In the genomic region with DNA sequence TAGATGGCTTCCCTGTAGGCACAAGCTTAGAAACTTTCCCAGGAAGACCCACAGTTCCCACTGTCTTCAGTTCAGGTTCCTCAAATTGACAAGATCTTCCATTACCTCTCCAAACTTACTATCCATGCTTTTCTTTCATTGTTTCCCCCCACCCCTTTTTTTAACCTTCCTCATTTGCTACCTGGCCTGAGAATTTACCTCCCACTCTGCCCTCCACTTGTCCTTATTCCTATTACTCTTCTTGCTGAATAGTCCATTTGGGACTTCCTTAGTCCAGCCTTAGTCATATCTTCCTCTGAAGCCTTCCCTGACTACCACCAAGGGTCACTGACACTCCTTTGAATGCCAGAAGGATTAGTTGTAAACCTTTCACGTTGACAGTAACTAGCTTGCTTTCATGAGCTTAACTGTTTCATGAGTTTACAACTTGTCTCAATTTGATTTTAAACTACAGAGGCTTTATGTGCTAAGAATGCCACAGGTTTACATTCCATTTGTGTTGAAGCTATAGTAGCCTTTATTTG, we compare ENCODE assay signal across 1 cellular context.
A peak's percentile ranks its signal among the peaks of the same experiment; 100 is the strongest.
TF ChIP-seq lines count a peak whose summit lies in the region.

No MANE protein-coding gene starts in this region.

TF ChIP-seq in K562, 482 proteins besides CTCF, POLR2A, EP300 and RAD21 (continued from another document and continues in another):
- TF ChIP-seq, protein P1, sequence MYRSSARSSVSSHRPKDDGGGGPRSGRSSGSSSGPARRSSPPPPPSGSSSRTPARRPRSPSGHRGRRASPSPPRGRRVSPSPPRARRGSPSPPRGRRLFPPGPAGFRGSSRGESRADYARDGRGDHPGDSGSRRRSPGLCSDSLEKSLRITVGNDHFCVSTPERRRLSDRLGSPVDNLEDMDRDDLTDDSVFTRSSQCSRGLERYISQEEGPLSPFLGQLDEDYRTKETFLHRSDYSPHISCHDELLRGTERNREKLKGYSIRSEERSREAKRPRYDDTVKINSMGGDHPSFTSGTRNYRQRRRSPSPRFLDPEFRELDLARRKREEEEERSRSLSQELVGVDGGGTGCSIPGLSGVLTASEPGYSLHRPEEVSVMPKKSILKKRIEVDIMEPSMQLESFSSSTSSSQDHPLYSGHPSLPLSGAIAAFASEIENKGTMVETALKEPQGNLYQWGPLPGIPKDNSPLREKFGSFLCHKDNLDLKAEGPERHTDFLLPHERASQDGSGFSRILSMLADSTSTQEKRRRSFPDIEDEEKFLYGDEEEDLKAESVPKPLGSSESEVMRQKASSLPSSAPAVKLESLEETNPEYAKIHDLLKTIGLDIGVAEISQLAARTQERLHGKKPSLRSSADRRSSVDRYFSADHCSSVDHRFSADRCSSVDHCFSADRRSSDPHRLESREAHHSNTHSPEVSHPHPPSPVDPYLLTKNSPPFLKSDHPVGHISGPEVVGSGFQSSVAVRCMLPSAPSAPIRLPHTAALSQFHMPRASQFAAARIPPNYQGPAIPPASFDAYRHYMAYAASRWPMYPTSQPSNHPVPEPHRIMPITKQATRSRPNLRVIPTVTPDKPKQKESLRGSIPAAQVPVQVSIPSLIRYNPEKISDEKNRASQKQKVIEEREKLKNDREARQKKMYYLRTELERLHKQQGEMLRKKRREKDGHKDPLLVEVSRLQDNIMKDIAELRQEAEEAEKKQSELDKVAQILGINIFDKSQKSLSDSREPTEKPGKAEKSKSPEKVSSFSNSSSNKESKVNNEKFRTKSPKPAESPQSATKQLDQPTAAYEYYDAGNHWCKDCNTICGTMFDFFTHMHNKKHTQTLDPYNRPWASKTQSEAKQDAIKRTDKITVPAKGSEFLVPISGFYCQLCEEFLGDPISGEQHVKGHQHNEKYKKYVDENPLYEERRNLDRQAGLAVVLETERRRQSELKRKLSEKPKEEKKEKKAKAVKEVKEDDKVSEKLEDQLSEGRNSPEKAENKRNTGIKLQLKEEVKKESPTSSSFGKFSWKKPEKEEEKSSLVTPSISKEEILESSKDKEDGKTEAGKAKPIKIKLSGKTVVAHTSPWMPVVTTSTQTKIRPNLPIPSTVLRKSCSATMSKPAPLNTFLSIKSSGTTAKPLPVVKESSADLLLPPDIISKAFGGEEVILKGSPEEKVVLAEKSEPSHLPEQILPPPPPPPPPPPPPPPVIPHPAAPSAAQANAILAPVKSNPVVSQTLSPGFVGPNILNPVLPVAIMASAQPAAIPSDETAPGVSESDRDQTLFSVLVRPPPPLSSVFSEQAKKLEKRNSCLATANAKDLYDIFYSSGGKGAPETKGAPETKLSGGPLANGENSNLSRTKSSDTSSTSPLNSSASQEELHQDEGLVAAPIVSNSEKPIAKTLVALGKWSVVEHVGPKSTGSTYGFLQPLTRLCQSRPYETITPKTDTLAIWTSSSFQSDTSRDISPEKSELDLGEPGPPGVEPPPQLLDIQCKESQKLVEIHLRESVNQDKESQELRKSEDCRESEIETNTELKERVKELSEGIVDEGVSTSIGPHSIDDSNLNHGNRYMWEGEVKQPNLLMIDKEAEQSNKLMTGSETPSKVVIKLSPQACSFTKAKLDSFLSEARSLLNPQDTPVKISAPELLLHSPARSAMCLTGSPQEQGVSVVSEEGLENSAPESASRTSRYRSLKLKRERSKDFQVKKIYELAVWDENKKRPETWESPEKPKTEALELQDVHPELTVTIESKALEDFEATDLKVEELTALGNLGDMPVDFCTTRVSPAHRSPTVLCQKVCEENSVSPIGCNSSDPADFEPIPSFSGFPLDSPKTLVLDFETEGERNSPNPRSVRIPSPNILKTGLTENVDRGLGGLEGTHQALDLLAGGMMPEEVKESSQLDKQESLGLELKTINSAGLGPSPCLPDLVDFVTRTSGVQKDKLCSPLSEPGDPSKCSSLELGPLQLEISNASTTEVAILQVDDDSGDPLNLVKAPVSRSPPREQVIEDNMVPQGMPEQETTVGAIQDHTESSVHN (IDR thresholded peaks at IDR 0.05; ENCODE audit: borderline replicate concordance in 1 of 2, low read depth in 1 of 2), result no peak
- TF ChIP-seq EHMT2 (IDR thresholded peaks at IDR 0.05), result peak; percentile 53
- TF ChIP-seq KAT8 (IDR thresholded peaks at IDR 0.05; ENCODE audit: low read depth), result no peak
- TF ChIP-seq NR2C1 (IDR thresholded peaks at IDR 0.05), result no peak
- no peak for TF ChIP-seq NR2C1 (tag; IDR thresholded peaks at IDR 0.05)
- no peak for TF ChIP-seq HEY1 (CRISPR knock-in tag; IDR thresholded peaks at IDR 0.05; ENCODE audit: borderline replicate concordance)
- no peak for TF ChIP-seq TCF7L2 (IDR thresholded peaks at IDR 0.05; ENCODE audit: low read depth, low read length)
- no peak for TF ChIP-seq CBFB (CRISPR knock-in tag; IDR thresholded peaks at IDR 0.05)
- TF ChIP-seq CEBPG (CRISPR knock-in tag; IDR thresholded peaks at IDR 0.05), result no peak
- no peak for TF ChIP-seq CEBPG (tag; conservative IDR thresholded peaks at IDR 0.05 in 1 of 2, IDR thresholded peaks at IDR 0.05 in 1 of 2)
- TF ChIP-seq, protein P2, sequence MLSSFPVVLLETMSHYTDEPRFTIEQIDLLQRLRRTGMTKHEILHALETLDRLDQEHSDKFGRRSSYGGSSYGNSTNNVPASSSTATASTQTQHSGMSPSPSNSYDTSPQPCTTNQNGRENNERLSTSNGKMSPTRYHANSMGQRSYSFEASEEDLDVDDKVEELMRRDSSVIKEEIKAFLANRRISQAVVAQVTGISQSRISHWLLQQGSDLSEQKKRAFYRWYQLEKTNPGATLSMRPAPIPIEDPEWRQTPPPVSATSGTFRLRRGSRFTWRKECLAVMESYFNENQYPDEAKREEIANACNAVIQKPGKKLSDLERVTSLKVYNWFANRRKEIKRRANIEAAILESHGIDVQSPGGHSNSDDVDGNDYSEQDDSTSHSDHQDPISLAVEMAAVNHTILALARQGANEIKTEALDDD (IDR thresholded peaks at IDR 0.05), result peak; percentile 93
- no peak for TF ChIP-seq ZNF507 (tag; conservative IDR thresholded peaks at IDR 0.05)
- TF ChIP-seq DIDO1 (tag; IDR thresholded peaks at IDR 0.05; ENCODE audit: low read depth), result no peak
- TF ChIP-seq HNRNPL (IDR thresholded peaks at IDR 0.05; ENCODE audit: low read depth, low read length), result no peak
- TF ChIP-seq, protein P3, sequence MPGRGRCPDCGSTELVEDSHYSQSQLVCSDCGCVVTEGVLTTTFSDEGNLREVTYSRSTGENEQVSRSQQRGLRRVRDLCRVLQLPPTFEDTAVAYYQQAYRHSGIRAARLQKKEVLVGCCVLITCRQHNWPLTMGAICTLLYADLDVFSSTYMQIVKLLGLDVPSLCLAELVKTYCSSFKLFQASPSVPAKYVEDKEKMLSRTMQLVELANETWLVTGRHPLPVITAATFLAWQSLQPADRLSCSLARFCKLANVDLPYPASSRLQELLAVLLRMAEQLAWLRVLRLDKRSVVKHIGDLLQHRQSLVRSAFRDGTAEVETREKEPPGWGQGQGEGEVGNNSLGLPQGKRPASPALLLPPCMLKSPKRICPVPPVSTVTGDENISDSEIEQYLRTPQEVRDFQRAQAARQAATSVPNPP (IDR thresholded peaks at IDR 0.05; ENCODE audit: borderline replicate concordance, insufficient read depth, insufficient read length), result no peak
- no peak for TF ChIP-seq ZBTB1 (CRISPR knock-in tag; IDR thresholded peaks at IDR 0.05; ENCODE audit: borderline replicate concordance, low read depth)
- TF ChIP-seq ZNF232 (CRISPR knock-in tag; IDR thresholded peaks at IDR 0.05), result no peak
- TF ChIP-seq ZNF282 (CRISPR knock-in tag; IDR thresholded peaks at IDR 0.05), result no peak
- TF ChIP-seq ESRRA (IDR thresholded peaks at IDR 0.05; ENCODE audit: borderline replicate concordance, low read depth), result no peak
- TF ChIP-seq SPI1 (IDR thresholded peaks at IDR 0.05; ENCODE audit: borderline replicate concordance, low read depth, low read length), result no peak
- TF ChIP-seq SMARCA4 (IDR thresholded peaks at IDR 0.05), result no peak
- TF ChIP-seq TAF9B (IDR thresholded peaks at IDR 0.05; ENCODE audit: partially characterized antibody), result no peak
- TF ChIP-seq KLF16 (IDR thresholded peaks at IDR 0.05), result no peak
- TF ChIP-seq, protein P4, sequence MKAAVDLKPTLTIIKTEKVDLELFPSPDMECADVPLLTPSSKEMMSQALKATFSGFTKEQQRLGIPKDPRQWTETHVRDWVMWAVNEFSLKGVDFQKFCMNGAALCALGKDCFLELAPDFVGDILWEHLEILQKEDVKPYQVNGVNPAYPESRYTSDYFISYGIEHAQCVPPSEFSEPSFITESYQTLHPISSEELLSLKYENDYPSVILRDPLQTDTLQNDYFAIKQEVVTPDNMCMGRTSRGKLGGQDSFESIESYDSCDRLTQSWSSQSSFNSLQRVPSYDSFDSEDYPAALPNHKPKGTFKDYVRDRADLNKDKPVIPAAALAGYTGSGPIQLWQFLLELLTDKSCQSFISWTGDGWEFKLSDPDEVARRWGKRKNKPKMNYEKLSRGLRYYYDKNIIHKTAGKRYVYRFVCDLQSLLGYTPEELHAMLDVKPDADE (conservative IDR thresholded peaks at IDR 0.05; ENCODE audit: control insufficient read depth, low read depth, low read length), result no peak
- no peak for TF ChIP-seq SRSF1 (IDR thresholded peaks at IDR 0.05; ENCODE audit: low read depth, low read length)
- TF ChIP-seq, protein P5, sequence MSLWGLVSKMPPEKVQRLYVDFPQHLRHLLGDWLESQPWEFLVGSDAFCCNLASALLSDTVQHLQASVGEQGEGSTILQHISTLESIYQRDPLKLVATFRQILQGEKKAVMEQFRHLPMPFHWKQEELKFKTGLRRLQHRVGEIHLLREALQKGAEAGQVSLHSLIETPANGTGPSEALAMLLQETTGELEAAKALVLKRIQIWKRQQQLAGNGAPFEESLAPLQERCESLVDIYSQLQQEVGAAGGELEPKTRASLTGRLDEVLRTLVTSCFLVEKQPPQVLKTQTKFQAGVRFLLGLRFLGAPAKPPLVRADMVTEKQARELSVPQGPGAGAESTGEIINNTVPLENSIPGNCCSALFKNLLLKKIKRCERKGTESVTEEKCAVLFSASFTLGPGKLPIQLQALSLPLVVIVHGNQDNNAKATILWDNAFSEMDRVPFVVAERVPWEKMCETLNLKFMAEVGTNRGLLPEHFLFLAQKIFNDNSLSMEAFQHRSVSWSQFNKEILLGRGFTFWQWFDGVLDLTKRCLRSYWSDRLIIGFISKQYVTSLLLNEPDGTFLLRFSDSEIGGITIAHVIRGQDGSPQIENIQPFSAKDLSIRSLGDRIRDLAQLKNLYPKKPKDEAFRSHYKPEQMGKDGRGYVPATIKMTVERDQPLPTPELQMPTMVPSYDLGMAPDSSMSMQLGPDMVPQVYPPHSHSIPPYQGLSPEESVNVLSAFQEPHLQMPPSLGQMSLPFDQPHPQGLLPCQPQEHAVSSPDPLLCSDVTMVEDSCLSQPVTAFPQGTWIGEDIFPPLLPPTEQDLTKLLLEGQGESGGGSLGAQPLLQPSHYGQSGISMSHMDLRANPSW (CRISPR knock-in tag; IDR thresholded peaks at IDR 0.05), result no peak
- TF ChIP-seq C11orf30 (IDR thresholded peaks at IDR 0.05; ENCODE audit: low read depth), result peak; percentile 42; the same call in 1 of the 2 replicates
- no peak for TF ChIP-seq TBP (optimal IDR thresholded peaks at IDR 0.05; ENCODE audit: low read depth, low read length)
- 0 out of 2 replicates have a peak, but pooled peaks have one; percentile 1 for TF ChIP-seq CBFA2T2 (conservative IDR thresholded peaks at IDR 0.05)
- TF ChIP-seq RCOR1 (IDR thresholded peaks at IDR 0.05; ENCODE audit: borderline replicate concordance in 1 of 2, low read depth in 2 of 2, low read length in 2 of 2), result no peak
- no peak for TF ChIP-seq ZKSCAN3 (CRISPR knock-in tag; IDR thresholded peaks at IDR 0.05)
- TF ChIP-seq RBM34 (IDR thresholded peaks at IDR 0.05; ENCODE audit: borderline replicate concordance, insufficient read depth, low read length), result no peak
- TF ChIP-seq, protein P6, sequence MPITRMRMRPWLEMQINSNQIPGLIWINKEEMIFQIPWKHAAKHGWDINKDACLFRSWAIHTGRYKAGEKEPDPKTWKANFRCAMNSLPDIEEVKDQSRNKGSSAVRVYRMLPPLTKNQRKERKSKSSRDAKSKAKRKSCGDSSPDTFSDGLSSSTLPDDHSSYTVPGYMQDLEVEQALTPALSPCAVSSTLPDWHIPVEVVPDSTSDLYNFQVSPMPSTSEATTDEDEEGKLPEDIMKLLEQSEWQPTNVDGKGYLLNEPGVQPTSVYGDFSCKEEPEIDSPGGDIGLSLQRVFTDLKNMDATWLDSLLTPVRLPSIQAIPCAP (CRISPR knock-in tag; IDR thresholded peaks at IDR 0.05; ENCODE audit: borderline replicate concordance), result no peak
- TF ChIP-seq, protein P7, sequence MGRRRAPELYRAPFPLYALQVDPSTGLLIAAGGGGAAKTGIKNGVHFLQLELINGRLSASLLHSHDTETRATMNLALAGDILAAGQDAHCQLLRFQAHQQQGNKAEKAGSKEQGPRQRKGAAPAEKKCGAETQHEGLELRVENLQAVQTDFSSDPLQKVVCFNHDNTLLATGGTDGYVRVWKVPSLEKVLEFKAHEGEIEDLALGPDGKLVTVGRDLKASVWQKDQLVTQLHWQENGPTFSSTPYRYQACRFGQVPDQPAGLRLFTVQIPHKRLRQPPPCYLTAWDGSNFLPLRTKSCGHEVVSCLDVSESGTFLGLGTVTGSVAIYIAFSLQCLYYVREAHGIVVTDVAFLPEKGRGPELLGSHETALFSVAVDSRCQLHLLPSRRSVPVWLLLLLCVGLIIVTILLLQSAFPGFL (CRISPR knock-in tag; IDR thresholded peaks at IDR 0.05), result no peak
- TF ChIP-seq, protein P8, sequence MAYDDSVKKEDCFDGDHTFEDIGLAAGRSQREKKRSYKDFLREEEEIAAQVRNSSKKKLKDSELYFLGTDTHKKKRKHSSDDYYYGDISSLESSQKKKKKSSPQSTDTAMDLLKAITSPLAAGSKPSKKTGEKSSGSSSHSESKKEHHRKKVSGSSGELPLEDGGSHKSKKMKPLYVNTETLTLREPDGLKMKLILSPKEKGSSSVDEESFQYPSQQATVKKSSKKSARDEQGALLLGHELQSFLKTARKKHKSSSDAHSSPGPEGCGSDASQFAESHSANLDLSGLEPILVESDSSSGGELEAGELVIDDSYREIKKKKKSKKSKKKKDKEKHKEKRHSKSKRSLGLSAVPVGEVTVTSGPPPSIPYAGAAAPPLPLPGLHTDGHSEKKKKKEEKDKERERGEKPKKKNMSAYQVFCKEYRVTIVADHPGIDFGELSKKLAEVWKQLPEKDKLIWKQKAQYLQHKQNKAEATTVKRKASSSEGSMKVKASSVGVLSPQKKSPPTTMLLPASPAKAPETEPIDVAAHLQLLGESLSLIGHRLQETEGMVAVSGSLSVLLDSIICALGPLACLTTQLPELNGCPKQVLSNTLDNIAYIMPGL (CRISPR knock-in tag; IDR thresholded peaks at IDR 0.05), result no peak
- TF ChIP-seq ETS2 (tag; IDR thresholded peaks at IDR 0.05; ENCODE audit: borderline replicate concordance, poor library complexity, severe bottlenecking), result no peak
- TF ChIP-seq HNRNPK (IDR thresholded peaks at IDR 0.05; ENCODE audit: low read depth, low read length, poor library complexity, severe bottlenecking), result no peak
- TF ChIP-seq, protein P9, sequence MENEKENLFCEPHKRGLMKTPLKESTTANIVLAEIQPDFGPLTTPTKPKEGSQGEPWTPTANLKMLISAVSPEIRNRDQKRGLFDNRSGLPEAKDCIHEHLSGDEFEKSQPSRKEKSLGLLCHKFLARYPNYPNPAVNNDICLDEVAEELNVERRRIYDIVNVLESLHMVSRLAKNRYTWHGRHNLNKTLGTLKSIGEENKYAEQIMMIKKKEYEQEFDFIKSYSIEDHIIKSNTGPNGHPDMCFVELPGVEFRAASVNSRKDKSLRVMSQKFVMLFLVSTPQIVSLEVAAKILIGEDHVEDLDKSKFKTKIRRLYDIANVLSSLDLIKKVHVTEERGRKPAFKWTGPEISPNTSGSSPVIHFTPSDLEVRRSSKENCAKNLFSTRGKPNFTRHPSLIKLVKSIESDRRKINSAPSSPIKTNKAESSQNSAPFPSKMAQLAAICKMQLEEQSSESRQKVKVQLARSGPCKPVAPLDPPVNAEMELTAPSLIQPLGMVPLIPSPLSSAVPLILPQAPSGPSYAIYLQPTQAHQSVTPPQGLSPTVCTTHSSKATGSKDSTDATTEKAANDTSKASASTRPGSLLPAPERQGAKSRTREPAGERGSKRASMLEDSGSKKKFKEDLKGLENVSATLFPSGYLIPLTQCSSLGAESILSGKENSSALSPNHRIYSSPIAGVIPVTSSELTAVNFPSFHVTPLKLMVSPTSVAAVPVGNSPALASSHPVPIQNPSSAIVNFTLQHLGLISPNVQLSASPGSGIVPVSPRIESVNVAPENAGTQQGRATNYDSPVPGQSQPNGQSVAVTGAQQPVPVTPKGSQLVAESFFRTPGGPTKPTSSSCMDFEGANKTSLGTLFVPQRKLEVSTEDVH (IDR thresholded peaks at IDR 0.05; ENCODE audit: low read depth, partially characterized antibody), result no peak
